16 cellular contexts compared by ENCODE assay signal in genomic region chr1:25766721-25767436, GRCh38. TPM values are rescaled to one million over a fixed set of nuclear protein-coding genes. Genes with fewer than 3 reads are reported as not detected.
A peak's percentile ranks its signal among the peaks of the same experiment; 100 is the strongest.
DNase-seq lines count a peak whose midpoint lies in the region; ATAC-seq, FAIRE-seq and TF ChIP-seq lines count a peak whose summit lies in the region.
"Had no signal": no experiment of that assay in that cellular context is flagged by ENCODE, and none has a peak within 500 bp of the region (broad histone marks: within the 10 kb centered on the region; RNA-seq: fewer than 3 reads in every experiment).

No MANE protein-coding gene starts in this region.

- no peak overlapping the region for H2AK5ac ChIP-seq in mesendoderm (ENCODE audit: low read length)

- H3K4me3 ChIP-seq in Panc1 (ENCODE audit: low read depth in 2 of 2, low read length in 2 of 2) (no peak overlapping the region), keratinocyte (ENCODE audit: control insufficient read depth in 2 of 3, extremely low read depth in 1 of 3, insufficient read depth in 2 of 3, low read depth in 1 of 3, low read length in 3 of 3) (no peak overlapping the region), mesendoderm (ENCODE audit: low read length) (no peak overlapping the region)
- H3K4me3 ChIP-seq: HAP-1, K562, SJSA1 had no signal

- H3K9ac ChIP-seq in keratinocyte (ENCODE audit: control insufficient read depth, extremely low read depth, insufficient read depth, low read length) (no peak overlapping the region), mesendoderm (ENCODE audit: low read length) (no peak overlapping the region)

- H3K79me2 ChIP-seq in keratinocyte (ENCODE audit: control insufficient read depth, insufficient read depth, low read length) (no peaks in the 10 kb centered on the region), mesendoderm (ENCODE audit: control insufficient read depth, insufficient read depth, low read length) (no peaks in the 10 kb centered on the region)

- H2BK15ac ChIP-seq in mesendoderm (replicated peaks; ENCODE audit: low read depth) = no peak overlapping the region

- intact Hi-C loops in Panc1 (cut with micrococcal nuclease; ENCODE audit: unreplicated experiment) = no loop called here

- H3K27me3 ChIP-seq in Panc1 (ENCODE audit: control insufficient read depth, insufficient read depth, low read length) (no peaks in the 10 kb centered on the region), keratinocyte (ENCODE audit: control insufficient read depth, extremely low read depth, insufficient read depth, low read length) (peaks cover 16% of the 10 kb centered on the region), mesendoderm (ENCODE audit: insufficient read depth, low read length, poor library complexity) (no peaks in the 10 kb centered on the region)
- H3K27me3 ChIP-seq: SJSA1 had no signal

- no peaks in the 10 kb centered on the region for H3K9me1 ChIP-seq in keratinocyte (ENCODE audit: control insufficient read depth, extremely low read depth, insufficient read depth, low read length)

- H3K23ac ChIP-seq in mesendoderm (ENCODE audit: low read length) = no peak overlapping the region

- no TSS peak for BruUV-seq in Panc1 (replicated peaks; lab: Mats Ljungman, UMichigan)

- dilution Hi-C loops in keratinocyte (cut with MboI; ENCODE audit: extremely low pct_ligation_motif_present, low sequenced_read_pairs) = no loop called here

- H3K4me1 ChIP-seq in Panc1 (ENCODE audit: control insufficient read depth, insufficient read depth, low read length) = no peaks in the 10 kb centered on the region
- peaks cover 11% of the 10 kb centered on the region for H3K4me1 ChIP-seq in keratinocyte (ENCODE audit: control insufficient read depth, extremely low read depth, insufficient read depth, low read length)
- H3K4me1 ChIP-seq in mesendoderm (ENCODE audit: control insufficient read depth, low read depth, low read length) = no peaks in the 10 kb centered on the region
- H3K4me1 ChIP-seq: SJSA1 had no signal

- H4K8ac ChIP-seq in mesendoderm (ENCODE audit: low read depth, low read length) = no peak overlapping the region

- H3K56ac ChIP-seq in mesendoderm (ENCODE audit: low read length) = no peak overlapping the region

- no peaks in the 10 kb centered on the region for H4K20me1 ChIP-seq in keratinocyte (ENCODE audit: control insufficient read depth, extremely low read depth, insufficient read depth, low read length)

- H2AFZ ChIP-seq in keratinocyte (ENCODE audit: control insufficient read depth, low read length) = peak overlapping the region; percentile 42

- POLR2A ChIA-PET in Panc1 (lab: Charles Lee) = no interaction called here

- no peak overlapping the region for H3K18ac ChIP-seq in mesendoderm (ENCODE audit: low read length)

- H3K4me2 ChIP-seq in keratinocyte (ENCODE audit: control insufficient read depth, extremely low read depth, insufficient read depth, low read depth, low read length) (no peak overlapping the region), mesendoderm (ENCODE audit: low read length) (no peak overlapping the region)

- H3K9me3 ChIP-seq in Panc1 (ENCODE audit: control insufficient read depth, insufficient read depth, low read depth, low read length) (no peaks in the 10 kb centered on the region), keratinocyte (ENCODE audit: control insufficient read depth, low read depth, low read length) (no peaks in the 10 kb centered on the region)
- H3K9me3 ChIP-seq: HAP-1, SJSA1 had no signal

- H3K36me3 ChIP-seq in Panc1 (ENCODE audit: control insufficient read depth, insufficient read depth, low read length) = no peaks in the 10 kb centered on the region
- H3K36me3 ChIP-seq in keratinocyte (ENCODE audit: control insufficient read depth in 2 of 2, extremely low read depth in 1 of 2, insufficient read depth in 2 of 2, low read length in 2 of 2) = no peaks in the 10 kb centered on the region
- no peaks in the 10 kb centered on the region for H3K36me3 ChIP-seq in mesendoderm (ENCODE audit: control insufficient read depth, insufficient read depth, low read length)
- H3K36me3 ChIP-seq: HAP-1, SJSA1 had no signal

- 100% methylated on average over 1 of the region's 13 CpGs for WGBS in mesendoderm (ENCODE audit: extremely low coverage, insufficient coverage, low lambda C conversion rate)

- no peak overlapping the region for H4K5ac ChIP-seq in mesendoderm (ENCODE audit: low read length)

- DNase-seq in DMS 273 treated with DMSO at 0.1 percent for 48 hours (lab: John Stamatoyannopoulos, UW) = peak; percentile 51
- no peak for DNase-seq in Panc1 (ENCODE audit: low read depth, low spot score)
- DNase-seq in keratinocyte (ENCODE audit: low read depth, low spot score) = no peak
- DNase-seq in mesendoderm = no peak
- no peak for DNase-seq in activated CD4-positive, alpha-beta T cell treated with anti-CD3 and anti-CD28 coated beads for 48 hours
- DNase-seq: activated effector memory CD4-positive, alpha-beta T cell treated with Interleukin-2 at 50 U/mL for 16 hours; AML-193; DND-41; foreskin fibroblast; NCI-H187 had no signal

- no peaks in the 10 kb centered on the region for H3K79me1 ChIP-seq in mesendoderm (ENCODE audit: low read length)

- no peak overlapping the region for H2BK120ac ChIP-seq in mesendoderm (ENCODE audit: low read depth, low read length)

- peak; percentile 47 for ATAC-seq in Panc1
- no peak for ATAC-seq in GM19452 (IDR thresholded peaks at IDR 0.05; ENCODE audit: unreplicated experiment)
- ATAC-seq in GM18502 (IDR thresholded peaks at IDR 0.05; ENCODE audit: poor library complexity, unreplicated experiment) = no peak
- ATAC-seq: K562 had no signal

- FAIRE-seq in keratinocyte (lab: Jason Lieb, UNC) = no peak
- FAIRE-seq: K562 had no signal

- CTCF ChIA-PET in Panc1 (lab: Charles Lee) = interaction anchor here (0.7 kb wide), 1 partner anchor 158 kb away, joined by 4 read pairs; no protein-coding TSS in a partner anchor

- no peak overlapping the region for H3K4ac ChIP-seq in mesendoderm (ENCODE audit: low read depth, low read length)

- no peak overlapping the region for H2BK5ac ChIP-seq in mesendoderm (ENCODE audit: low read length)

- TF ChIP-seq CTCF in 22Rv1 (IDR thresholded peaks at IDR 0.05) (no peak), Panc1 (IDR thresholded peaks at IDR 0.05) (no peak), keratinocyte (optimal IDR thresholded peaks at IDR 0.05 in 1 of 3, IDR thresholded peaks at IDR 0.05 in 1 of 3, conservative IDR thresholded peaks at IDR 0.05 in 1 of 3; ENCODE audit: extremely low read depth in 1 of 3, insufficient read depth in 2 of 3, low read length in 3 of 3) (no peak)

- in situ Hi-C loops in Panc1 (cut with HindIII; ENCODE audit: low pct_unique_long_range_greater_than_20kb, low sequenced_read_pairs) = no loop called here

- H3K27ac ChIP-seq in 22Rv1 (peak overlapping the region; percentile 67), Panc1 (ENCODE audit: low read length) (no peak overlapping the region), keratinocyte (ENCODE audit: control insufficient read depth, insufficient read depth, low read length) (no peak overlapping the region), mesendoderm (ENCODE audit: low read depth, low read length) (no peak overlapping the region)
- H3K27ac ChIP-seq: SJSA1 had no signal

RNA-seq across cellular contexts. Expression of gene SELENON, which starts 33.1 kb away (rescaled TPM):
- 57.2 TPM for total RNA-seq in Panc1 (2021; ENCODE audit: unreplicated experiment)
- 66.2 TPM for polyA plus RNA-seq in Panc1 (2012; ENCODE audit: insufficient read length)
- polyA plus RNA-seq in keratinocyte = 13.4 to 56.3 TPM (median 15.4 TPM) in 3 replicates
- polyA plus RNA-seq in keratinocyte (2011; ENCODE audit: low read depth) = 1.7 TPM
- 33.8 and 43.7 TPM in 2 replicates for polyA plus RNA-seq in keratinocyte (2011; cell fraction: cytosol; rRNA removed)
- polyA plus RNA-seq in keratinocyte (2011; cell fraction: nucleus; rRNA removed) = 53.2 and 65.0 TPM in 2 replicates
- 16.7 and 65.0 TPM in 2 replicates for polyA plus RNA-seq in keratinocyte (2012; ENCODE audit: low replicate concordance)
- polyA minus RNA-seq in keratinocyte = 22.0 to 167 TPM (median 24.1 TPM) in 3 replicates
- 43.0 TPM for polyA minus RNA-seq in keratinocyte (2011; cell fraction: cytosol; rRNA and poly(A)+ RNA removed)
- polyA minus RNA-seq in keratinocyte (2011; cell fraction: nucleus; rRNA and poly(A)+ RNA removed) = 30.9 and 42.4 TPM in 2 replicates
- polyA plus RNA-seq in mesendoderm (2013, experiment 1 of 2) = 58.2 TPM
- 57.4 TPM for polyA plus RNA-seq in mesendoderm (2013, experiment 2 of 2)

RNA-seq across cellular contexts. Expression of gene MTFR1L, which starts 52.9 kb away (rescaled TPM):
- total RNA-seq in Panc1 (2021; ENCODE audit: unreplicated experiment) = 68.5 TPM
- polyA plus RNA-seq in Panc1 (2012; ENCODE audit: insufficient read length) = 70.2 TPM
- polyA plus RNA-seq in keratinocyte = 31.6 to 37.3 TPM (median 32.6 TPM) in 3 replicates
- 7.1 TPM for polyA plus RNA-seq in keratinocyte (2011; ENCODE audit: low read depth)
- polyA plus RNA-seq in keratinocyte (2011; cell fraction: cytosol; rRNA removed) = 30.3 and 30.6 TPM in 2 replicates
- polyA plus RNA-seq in keratinocyte (2011; cell fraction: nucleus; rRNA removed) = 78.6 and 91.6 TPM in 2 replicates
- 26.6 TPM in 2 replicates for polyA plus RNA-seq in keratinocyte (2012; ENCODE audit: low replicate concordance)
- polyA minus RNA-seq in keratinocyte = 24.3 to 38.7 TPM (median 25.7 TPM) in 3 replicates
- polyA minus RNA-seq in keratinocyte (2011; cell fraction: cytosol; rRNA and poly(A)+ RNA removed) = 22.8 TPM
- polyA minus RNA-seq in keratinocyte (2011; cell fraction: nucleus; rRNA and poly(A)+ RNA removed) = 13.7 and 13.9 TPM in 2 replicates
- 12.5 TPM for polyA plus RNA-seq in mesendoderm (2013, experiment 1 of 2)
- polyA plus RNA-seq in mesendoderm (2013, experiment 2 of 2) = 12.9 TPM
